Comparison of ENCODE assay signal across 11 cellular contexts in genomic region chrX:19855700-19856381, GRCh38. TPM values are rescaled to one million over a fixed set of nuclear protein-coding genes. Genes with fewer than 3 reads are reported as not detected.
A peak's percentile ranks its signal among the peaks of the same experiment; 100 is the strongest.
DNase-seq lines count a peak whose midpoint lies in the region; ATAC-seq and TF ChIP-seq lines count a peak whose summit lies in the region.
"Had no signal": no experiment of that assay in that cellular context is flagged by ENCODE, and none has a peak within 500 bp of the region (broad histone marks: within the 10 kb centered on the region; RNA-seq: fewer than 3 reads in every experiment).

No MANE protein-coding gene starts in this region.

- TF ChIP-seq CTCF in cardiac fibroblast (IDR thresholded peaks at IDR 0.05; ENCODE audit: low read depth, low read length) = no peak

- no peak for DNase-seq in stimulated activated naive CD8-positive, alpha-beta T cell treated with anti-CD3 and anti-CD28 coated beads, Interleukin-15, Interleukin-2, amounts not matched to agents 100 U/mL and 50 U/mL, for 24 hours
- DNase-seq in cardiac fibroblast (ENCODE audit: low read depth in 2 of 2) (peak; percentile 12 to 48), epidermal melanocyte (ENCODE audit: insufficient read length, low spot score) (no peak), SIG-M5 (lab: John Stamatoyannopoulos, UW) (no peak), cardiac septum (ENCODE audit: low spot score) (no peak)
- DNase-seq in stimulated activated CD8-positive, alpha-beta memory T cell treated with anti-CD3 and anti-CD28 coated beads, Interleukin-4, amount 100 ng/mL, for 48 hours = no peak
- DNase-seq: head of caudate nucleus, MV-4-11 had no signal

- H3K4me3 ChIP-seq in cardiac fibroblast (replicated peaks in 1 of 2; ENCODE audit: low read depth in 2 of 2, low read length in 2 of 2) = no peak overlapping the region
- H3K4me3 ChIP-seq: BLaER1 had no signal

- H3K36me3 Mint-ChIP-seq in stimulated activated naive CD8-positive, alpha-beta T cell treated with anti-CD3 and anti-CD28 coated beads, Interleukin-15, Interleukin-2, amounts not matched to agents 100 ng/mL and 50 ng/mL, for 24 hours (ENCODE audit: low read depth) = peaks cover 8% of the 10 kb centered on the region

- peak overlapping the region; percentile 68 for H3K4me3 Mint-ChIP-seq in stimulated activated naive CD8-positive, alpha-beta T cell treated with anti-CD3 and anti-CD28 coated beads, Interleukin-15, Interleukin-2, amounts not matched to agents 100 ng/mL and 50 ng/mL, for 24 hours

- H3K27me3 Mint-ChIP-seq in stimulated activated naive CD8-positive, alpha-beta T cell treated with anti-CD3 and anti-CD28 coated beads, Interleukin-15, Interleukin-2, amounts not matched to agents 100 ng/mL and 50 ng/mL, for 24 hours = no peaks in the 10 kb centered on the region

- H3K27ac Mint-ChIP-seq in stimulated activated naive CD8-positive, alpha-beta T cell treated with anti-CD3 and anti-CD28 coated beads, Interleukin-15, Interleukin-2, amounts not matched to agents 100 ng/mL and 50 ng/mL, for 24 hours = peak overlapping the region; percentile 93

- no peaks in the 10 kb centered on the region for H3K9me3 Mint-ChIP-seq in stimulated activated naive CD8-positive, alpha-beta T cell treated with anti-CD3 and anti-CD28 coated beads, Interleukin-15, Interleukin-2, amounts not matched to agents 100 ng/mL and 50 ng/mL, for 24 hours

- intact Hi-C loops in cardiac septum (cut with DNase I) = no loop called here

- ATAC-seq in stimulated activated naive CD8-positive, alpha-beta T cell treated with anti-CD3 and anti-CD28 coated beads, Interleukin-15, Interleukin-2, amounts not matched to agents 100 U/mL and 50 U/mL, for 24 hours = no peak
- peak; percentile 48 for ATAC-seq in HG03175 (IDR thresholded peaks at IDR 0.05; ENCODE audit: unreplicated experiment)

- H3K4me1 Mint-ChIP-seq in stimulated activated naive CD8-positive, alpha-beta T cell treated with anti-CD3 and anti-CD28 coated beads, Interleukin-15, Interleukin-2, amounts not matched to agents 100 ng/mL and 50 ng/mL, for 24 hours (ENCODE audit: low read depth) = peaks cover 32% of the 10 kb centered on the region

RNA-seq across cellular contexts. Expression of gene SH3KBP1, which starts 31.6 kb away (rescaled TPM):
- total RNA-seq in cardiac septum = 13.3 TPM

Comparison
In these comparisons a context has a peak if more than half of its experiments do, and no peak if none do; other contexts are left out.
1. DNase-seq: peak in cardiac fibroblast (2 of 2); none in stimulated activated naive CD8-positive, alpha-beta T cell treated with anti-CD3 and anti-CD28 coated beads, Interleukin-15, Interleukin-2, amounts not matched to agents 100 U/mL and 50 U/mL, for 24 hours (single experiment), epidermal melanocyte (single experiment), SIG-M5 (single experiment), stimulated activated CD8-positive, alpha-beta memory T cell treated with anti-CD3 and anti-CD28 coated beads, Interleukin-4, amount 100 ng/mL, for 48 hours (single experiment) and cardiac septum (single experiment).